8 cellular contexts compared by ENCODE assay signal in genomic region chr6:111551521-111552231, GRCh38. TPM values are rescaled to one million over a fixed set of nuclear protein-coding genes. Genes with fewer than 3 reads are reported as not detected.
A peak's percentile ranks its signal among the peaks of the same experiment; 100 is the strongest.
DNase-seq lines count a peak whose midpoint lies in the region; ATAC-seq and TF ChIP-seq lines count a peak whose summit lies in the region.

No MANE protein-coding gene starts in this region.

- no peaks in the 10 kb centered on the region for H4K20me1 ChIP-seq in GM23248 (ENCODE audit: insufficient read depth)

- H3K4me3 ChIP-seq in GM23248 (peak overlapping the region; percentile 5), fibroblast of the aortic adventitia (ENCODE audit: low read depth, low read length) (no peak overlapping the region), rectal smooth muscle tissue (ENCODE audit: low read length) (peak overlapping the region; percentile 42)

- DNase-seq in GM23248 (no peak), NCI-H748 treated with DMSO at 0.1 percent for 48 hours (lab: John Stamatoyannopoulos, UW) (peak; percentile 99), fibroblast of the aortic adventitia (ENCODE audit: low read depth) (peak; percentile 42), AML-193 (lab: John Stamatoyannopoulos, UW) (no peak)
- DNase-seq in activated CD4-positive, alpha-beta T cell treated with anti-CD3 and anti-CD28 coated beads, Interleukin-2, amount 50 U/mL, for 4 hours, result no peak

- peak overlapping the region; percentile 76 for H3K27ac ChIP-seq in GM23248
- H3K27ac ChIP-seq in rectal smooth muscle tissue (ENCODE audit: low read depth, low read length), result peak overlapping the region; percentile 77

- peaks cover 30% of the 10 kb centered on the region for H3F3A ChIP-seq in GM23248 (ENCODE audit: insufficient read depth)

- 80 to 81% methylated on average over 11 of the region's 11 CpGs for WGBS in GM23248 (ENCODE audit: low coverage in 1 of 2, low lambda C conversion rate in 2 of 2, missing lambda C conversion rate in 2 of 2), 2 experiments

- H3K4me1 ChIP-seq in GM23248 (ENCODE audit: insufficient read depth) (peaks cover 49% of the 10 kb centered on the region), rectal smooth muscle tissue (ENCODE audit: control insufficient read depth, insufficient read depth, low read length) (peaks cover 27% of the 10 kb centered on the region)

- no peaks in the 10 kb centered on the region for H3K27me3 ChIP-seq in GM23248 (replicated peaks; ENCODE audit: insufficient read depth)
- H3K27me3 ChIP-seq in rectal smooth muscle tissue (ENCODE audit: control insufficient read depth, insufficient read depth, low read length), result no peaks in the 10 kb centered on the region

- no peaks in the 10 kb centered on the region for H3K9me3 ChIP-seq in GM23248 (ENCODE audit: low read depth)

- in situ Hi-C loops in GM23248 (cut with MboI), result no loop called here

- no peak for ATAC-seq in HG02870 (IDR thresholded peaks at IDR 0.05; ENCODE audit: unreplicated experiment)
- no peak for ATAC-seq in HG03039 (IDR thresholded peaks at IDR 0.05; ENCODE audit: unreplicated experiment)

- H3K9me2 ChIP-seq in GM23248 (ENCODE audit: insufficient read depth), result no peaks in the 10 kb centered on the region

- 0 out of 2 replicates have a peak, but pooled peaks cover 6% of the 10 kb centered on the region for H3K79me2 ChIP-seq in GM23248 (ENCODE audit: insufficient read depth)

- H3K9ac ChIP-seq in GM23248, result peak overlapping the region; percentile 56
- no peak overlapping the region for H3K9ac ChIP-seq in rectal smooth muscle tissue (ENCODE audit: low read length)

- peak overlapping the region; percentile 61 for H2AFZ ChIP-seq in GM23248

- no peaks in the 10 kb centered on the region for H3K36me3 ChIP-seq in GM23248 (ENCODE audit: low read depth)
- no peaks in the 10 kb centered on the region for H3K36me3 ChIP-seq in rectal smooth muscle tissue (ENCODE audit: control insufficient read depth, insufficient read depth, low read length)

- peak overlapping the region; percentile 62 for H3K4me2 ChIP-seq in GM23248 (ENCODE audit: unreplicated experiment)

- no peak for TF ChIP-seq CTCF in fibroblast of the aortic adventitia (IDR thresholded peaks at IDR 0.05; ENCODE audit: insufficient read depth, low read length)

RNA-seq across cellular contexts. Expression of gene TRAF3IP2, which starts 54.0 kb away (rescaled TPM):
- 28.7 and 40.2 TPM in 2 replicates for total RNA-seq in GM23248 (2014; rRNA removed; shearing (Covaris generic))
- polyA plus RNA-seq in GM23248 (2016; fragmentation: Nextera tagmentation; extraction: Ambion mirVana), result 38.7 and 40.7 TPM in 2 replicates
- 29.8 and 35.3 TPM in 2 replicates for total RNA-seq in fibroblast of the aortic adventitia (ENCODE audit: low replicate concordance)

Comparison
In these comparisons a context has a peak if more than half of its experiments do, and no peak if none do; other contexts are left out.
1. DNase-seq: peak in NCI-H748 treated with DMSO at 0.1 percent for 48 hours (single experiment) and fibroblast of the aortic adventitia (single experiment); none in GM23248 (single experiment), activated CD4-positive, alpha-beta T cell treated with anti-CD3 and anti-CD28 coated beads, Interleukin-2, amount 50 U/mL, for 4 hours (0 of 2) and AML-193 (0 of 2).